In genomic region chr17:30719131-30719973, GRCh38 we compare ENCODE assay signal across 8 cellular contexts.
DNase-seq lines count a peak whose midpoint lies in the region; ATAC-seq and TF ChIP-seq lines count a peak whose summit lies in the region.
"Not testable (repeated sequence)": the region's sequence is repeated elsewhere in the genome, so short reads cannot be mapped to it uniquely, and the experiment has no call there.

No MANE protein-coding gene starts in this region.

- DNase-seq in NCI-H146 (lab: John Stamatoyannopoulos, UW) = peak; percentile 7
- DNase-seq in T-cell = peak; percentile 41 to 82 (median 69)
- DNase-seq in activated T-cell treated with anti-CD3 and anti-CD28 coated beads, Interleukin-2, amount 50 U/mL, for 4 hours = peak; percentile 78
- DNase-seq in effector CD8-positive, alpha-beta T cell (lab: John Stamatoyannopoulos, UW) = peak; percentile 67
- peak; percentile 76 for DNase-seq in left kidney (ENCODE audit: low read depth, low spot score)
- DNase-seq in stimulated activated CD4-positive, alpha-beta T cell treated with anti-CD3 and anti-CD28 coated beads, Interleukin-12 subunit alpha, Interleukin-12 subunit beta, amount 100 ng/mL, for 4 hours = peak; percentile 75
- DNase-seq in ureter (ENCODE audit: low spot score) = peak; percentile 53

- peak; percentile 75 for TF ChIP-seq CTCF in GM12873 (IDR thresholded peaks at IDR 0.05; ENCODE audit: insufficient read depth, low read depth, low read length, missing control alignments)

- CTCF ChIA-PET in T-cell (lab: Charles Lee) = interaction anchor here in 1 of 2 donors (0.6 kb wide), 1 partner anchor 138 kb away, joined by 6 read pairs; no protein-coding TSS in a partner anchor

- not testable (repeated sequence) for H3K4me1 Mint-ChIP-seq in T-cell; activated T-cell treated with anti-CD3 and anti-CD28 coated beads, Interleukin-2, amount 50 U/mL, for 4 hours (ENCODE audit: low read depth)

- H3K4me3 Mint-ChIP-seq in T-cell = peak overlapping the region in 2 of 3 donors; percentile 23 to 41
- peak overlapping the region; percentile 2 for H3K4me3 Mint-ChIP-seq in activated T-cell treated with anti-CD3 and anti-CD28 coated beads, Interleukin-2, amount 50 U/mL, for 4 hours

- not testable (repeated sequence) for H3K36me3 Mint-ChIP-seq in T-cell; activated T-cell treated with anti-CD3 and anti-CD28 coated beads, Interleukin-2, amount 50 U/mL, for 4 hours (ENCODE audit: insufficient read depth)

- H3K27me3 Mint-ChIP-seq in T-cell; activated T-cell treated with anti-CD3 and anti-CD28 coated beads, Interleukin-2, amount 50 U/mL, for 4 hours (ENCODE audit: low read depth): not testable (repeated sequence)

- POLR2A ChIA-PET in T-cell (lab: Charles Lee) = not testable (repeated sequence)

- H3K9me3 Mint-ChIP-seq in T-cell; activated T-cell treated with anti-CD3 and anti-CD28 coated beads, Interleukin-2, amount 50 U/mL, for 4 hours: not testable (repeated sequence)

- ATAC-seq in T-cell (replicated peaks in 1 of 4) = peak; percentile 64 to 82 (median 78)
- ATAC-seq in activated T-cell treated with anti-CD3 and anti-CD28 coated beads, Interleukin-2, amount 50 U/mL, for 4 hours = peak; percentile 71 to 73

- not testable (repeated sequence) for H3K27ac Mint-ChIP-seq in T-cell

Comparison
In these comparisons a context has a peak if more than half of its experiments do, and no peak if none do; other contexts are left out.
1. Peak in every context shown above with its lines: DNase-seq and ATAC-seq.
2. DNase-seq: peak in every context shown above with its lines; median percentile 78 in activated T-cell treated with anti-CD3 and anti-CD28 coated beads, Interleukin-2, amount 50 U/mL, for 4 hours; 76 in left kidney; 75 in stimulated activated CD4-positive, alpha-beta T cell treated with anti-CD3 and anti-CD28 coated beads, Interleukin-12 subunit alpha, Interleukin-12 subunit beta, amount 100 ng/mL, for 4 hours; 69 in T-cell; 67 in effector CD8-positive, alpha-beta T cell; 53 in ureter; 7 in NCI-H146.